In the genomic region with DNA sequence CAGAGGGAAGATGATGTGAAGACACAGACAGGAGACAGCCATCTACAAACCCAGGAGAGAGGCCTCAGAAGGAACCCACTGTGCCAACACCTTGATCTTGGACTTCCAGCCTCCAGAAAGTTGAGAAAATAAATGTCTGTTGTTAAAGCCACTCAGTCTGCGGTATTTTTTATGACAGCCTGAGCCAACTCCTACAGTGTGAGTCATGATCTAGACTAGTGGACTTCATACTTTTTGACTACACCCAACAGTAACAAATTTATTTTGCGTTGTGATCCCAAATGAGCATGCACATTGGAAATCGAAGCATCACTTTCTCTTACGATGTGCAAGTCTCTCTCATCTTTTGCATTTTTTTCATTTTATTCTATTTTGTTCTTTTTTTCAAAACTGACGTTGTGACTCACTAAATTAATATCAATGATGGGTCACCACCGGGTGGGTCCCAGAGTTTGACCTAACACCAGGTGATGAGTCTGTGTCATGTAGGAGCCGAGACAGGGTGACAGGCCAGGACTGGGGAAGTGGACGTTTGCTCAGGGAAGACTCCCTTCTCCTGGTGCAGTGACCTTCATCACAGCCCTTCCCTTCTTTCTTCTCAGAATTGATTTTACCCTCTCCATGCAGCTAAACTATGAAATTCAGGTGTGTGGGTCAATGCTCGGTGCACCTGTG, we compare ENCODE assay signal across 12 cellular contexts. TPM values are rescaled to one million over a fixed set of nuclear protein-coding genes. Genes with fewer than 3 reads are reported as not detected.
A peak's percentile ranks its signal among the peaks of the same experiment; 100 is the strongest.
DNase-seq lines count a peak whose midpoint lies in the region; ATAC-seq and TF ChIP-seq lines count a peak whose summit lies in the region.
"Had no signal": no experiment of that assay in that cellular context is flagged by ENCODE, and none has a peak within 500 bp of the region (broad histone marks: within the 10 kb centered on the region; RNA-seq: fewer than 3 reads in every experiment).

No MANE protein-coding gene starts in this region.

- no peak overlapping the region for H4K8ac ChIP-seq in mesendoderm (ENCODE audit: low read depth, low read length)

- H2BK15ac ChIP-seq in mesendoderm (replicated peaks; ENCODE audit: low read depth): no peak overlapping the region

- no peak overlapping the region for H3K4me2 ChIP-seq in mesendoderm (ENCODE audit: low read length)

- H3K56ac ChIP-seq in mesendoderm (ENCODE audit: low read length): no peak overlapping the region

- no peak overlapping the region for H4K5ac ChIP-seq in mesendoderm (ENCODE audit: low read length)

- H3K4me1 ChIP-seq in mesendoderm (ENCODE audit: control insufficient read depth, low read depth, low read length): peaks cover 4% of the 10 kb centered on the region
- H3K4me1 ChIP-seq: body of pancreas, foreskin keratinocyte had no signal

- H3K79me1 ChIP-seq in mesendoderm (ENCODE audit: low read length): no peaks in the 10 kb centered on the region

- H3K27me3 ChIP-seq in mesendoderm (ENCODE audit: insufficient read depth, low read length, poor library complexity): no peaks in the 10 kb centered on the region
- H3K27me3 ChIP-seq: BLaER1 treated with 17β-estradiol and CSF1 and Interleukin-3, amounts not matched to agents 10 nM and 100 nM; body of pancreas had no signal

- no peak overlapping the region for H3K23ac ChIP-seq in mesendoderm (ENCODE audit: low read length)

- no peak overlapping the region for H3K9ac ChIP-seq in mesendoderm (ENCODE audit: low read length)
- H3K9ac ChIP-seq: BLaER1 treated with 17β-estradiol and CSF1 and Interleukin-3, amounts not matched to agents 10 nM and 100 nM had no signal

- no CpG with 5 or more reads among the region's 9 CpGs for WGBS in mesendoderm (ENCODE audit: extremely low coverage, insufficient coverage, low lambda C conversion rate)

- no peak overlapping the region for H2AK5ac ChIP-seq in mesendoderm (ENCODE audit: low read length)

- DNase-seq in AG09309 (ENCODE audit: low read depth) (peak; percentile 28), HS-5 (ENCODE audit: low read depth) (peak; percentile 2), astrocyte of the hippocampus (ENCODE audit: low read depth, low spot score) (peak; percentile 11), mesendoderm (peak; percentile 4), nucleus accumbens (lab: John Stamatoyannopoulos, UW) (no peak), dermis blood vessel endothelial cell (no peak)
- DNase-seq in activated CD8-positive, alpha-beta memory T cell treated with anti-CD3 and anti-CD28 coated beads, Interleukin-2, amount 50 U/mL, for 48 hours: no peak
- DNase-seq: foreskin keratinocyte had no signal

- H3K18ac ChIP-seq in mesendoderm (ENCODE audit: low read length): no peak overlapping the region

- no peak overlapping the region for H2BK120ac ChIP-seq in mesendoderm (ENCODE audit: low read depth, low read length)

- no peak for ATAC-seq in GM19328 (IDR thresholded peaks at IDR 0.05; ENCODE audit: unreplicated experiment)

- H2BK5ac ChIP-seq in mesendoderm (ENCODE audit: low read length): no peak overlapping the region

- H3K27ac ChIP-seq in mesendoderm (ENCODE audit: low read depth, low read length): no peak overlapping the region
- H3K27ac ChIP-seq: body of pancreas, foreskin keratinocyte had no signal

- H3K79me2 ChIP-seq in mesendoderm (ENCODE audit: control insufficient read depth, insufficient read depth, low read length): no peaks in the 10 kb centered on the region

- no peak for TF ChIP-seq CTCF in AG09309 (IDR thresholded peaks at IDR 0.05; ENCODE audit: control insufficient read depth, insufficient read depth, low read depth, low read length, missing control alignments)

- no peaks in the 10 kb centered on the region for H3K36me3 ChIP-seq in mesendoderm (ENCODE audit: control insufficient read depth, insufficient read depth, low read length)
- H3K36me3 ChIP-seq: BLaER1 treated with 17β-estradiol and CSF1 and Interleukin-3, amounts not matched to agents 10 nM and 100 nM had no signal

- H3K4ac ChIP-seq in mesendoderm (ENCODE audit: low read depth, low read length): no peak overlapping the region

- H3K4me3 ChIP-seq in AG09309 (ENCODE audit: control insufficient read depth, low read depth, low read length): no peak overlapping the region
- H3K4me3 ChIP-seq in mesendoderm (ENCODE audit: low read length): no peak overlapping the region
- H3K4me3 ChIP-seq: BLaER1 treated with 17β-estradiol and CSF1 and Interleukin-3, amounts not matched to agents 10 nM and 100 nM; body of pancreas had no signal

RNA-seq across cellular contexts. Expression of gene PHYH, which starts 28.9 kb away (rescaled TPM):
- polyA plus RNA-seq in mesendoderm (2013, experiment 1 of 2): 10.2 TPM
- 11.0 TPM for polyA plus RNA-seq in mesendoderm (2013, experiment 2 of 2)
- 9.1 and 10.9 TPM in 2 replicates for total RNA-seq in dermis blood vessel endothelial cell

RNA-seq across cellular contexts. Expression of gene UCMA, which starts 36.8 kb away (rescaled TPM):
- 0.25 TPM for polyA plus RNA-seq in mesendoderm (2013, experiment 1 of 2)
- 0.18 TPM for polyA plus RNA-seq in mesendoderm (2013, experiment 2 of 2)
- total RNA-seq in dermis blood vessel endothelial cell: not detected in 2 replicates
- total RNA-seq: activated CD4-positive, alpha-beta memory T cell treated with anti-CD3 and anti-CD28 coated beads for 36 hours; body of pancreas; foreskin keratinocyte had no signal
- polyA plus RNA-seq: foreskin keratinocyte had no signal

Comparison
In these comparisons a context has a peak if more than half of its experiments do, and no peak if none do; other contexts are left out.
1. DNase-seq: peak in AG09309 (single experiment), HS-5 (single experiment), astrocyte of the hippocampus (single experiment) and mesendoderm (single experiment); none in nucleus accumbens (0 of 56), dermis blood vessel endothelial cell (single experiment) and activated CD8-positive, alpha-beta memory T cell treated with anti-CD3 and anti-CD28 coated beads, Interleukin-2, amount 50 U/mL, for 48 hours (single experiment).